In the genomic region with DNA sequence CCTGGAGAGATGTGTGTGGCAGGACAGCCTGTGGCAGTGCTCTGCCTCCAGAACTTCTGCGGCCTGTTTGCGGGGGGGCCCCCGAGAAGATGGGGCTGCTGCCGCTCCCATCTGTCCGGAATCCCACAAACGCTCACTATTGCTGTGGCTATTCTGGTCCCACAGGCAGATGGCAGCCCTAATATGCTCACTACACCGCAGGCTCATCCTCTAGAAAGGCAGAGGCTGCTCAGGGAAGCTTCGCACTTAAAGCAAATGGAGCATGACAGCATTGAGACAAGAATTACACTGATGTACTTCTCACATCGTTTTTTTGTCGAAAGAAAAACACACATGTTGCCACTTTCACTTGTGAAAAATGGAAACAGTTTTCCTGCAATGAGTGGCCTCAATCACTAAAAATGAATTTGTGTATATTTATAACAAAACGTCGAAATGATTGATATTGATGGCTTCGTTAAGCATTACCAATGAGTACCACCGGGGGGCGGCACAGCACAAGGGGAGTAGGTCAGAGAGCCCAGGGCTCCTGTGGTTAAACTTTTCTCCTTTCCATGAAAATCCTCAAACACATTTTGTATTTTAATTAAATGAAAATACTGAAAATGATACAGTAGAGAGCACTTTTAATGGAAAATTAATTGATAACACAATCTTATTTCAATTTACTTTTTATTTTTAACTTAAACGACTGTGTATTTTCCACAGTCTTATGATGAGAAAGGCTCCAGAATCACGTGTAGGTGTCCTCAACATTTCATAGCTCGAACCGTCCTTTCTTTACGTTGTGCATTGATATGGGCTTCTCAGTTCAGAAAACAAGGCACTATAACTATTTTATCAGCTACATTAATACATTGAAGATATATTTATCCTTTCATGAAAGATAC, we compare ENCODE assay signal across 8 cellular contexts.
DNase-seq lines count a peak whose midpoint lies in the region; ATAC-seq, FAIRE-seq and TF ChIP-seq lines count a peak whose summit lies in the region.

No MANE protein-coding gene starts in this region.

- H4K20me1 ChIP-seq in PC-9 (ENCODE audit: insufficient read depth) (no peaks in the 10 kb centered on the region), mammary epithelial cell (ENCODE audit: insufficient read depth, low read length) (no peaks in the 10 kb centered on the region)

- CTCF ChIA-PET in PC-9 (lab: Charles Lee): interaction anchor here (0.8 to 2.0 kb wide), 2 partner anchors 16 to 58 kb away, joined by 3 to 10 read pairs; no protein-coding TSS in a partner anchor
- CTCF ChIA-PET in mammary epithelial cell (lab: Charles Lee; ENCODE audit: low non-redundant PET): interaction anchor here (0.7 kb wide), 1 partner anchor 288 kb away, joined by 3 read pairs; no protein-coding TSS in a partner anchor

- no peaks in the 10 kb centered on the region for H3K9me3 ChIP-seq in PC-9 (ENCODE audit: insufficient read depth, low read depth)
- no peaks in the 10 kb centered on the region for H3K9me3 ChIP-seq in mammary epithelial cell (replicated peaks; ENCODE audit: insufficient read depth, low read length)
- no peaks in the 10 kb centered on the region for H3K9me3 ChIP-seq in kidney (ENCODE audit: control insufficient read depth in 1 of 2, low read length in 2 of 2)

- WGBS in mammary epithelial cell (ENCODE audit: low coverage, missing lambda C conversion rate): 39% methylated on average over 20 of the region's 20 CpGs

- BruUV-seq in PC-9 (replicated peaks; lab: Mats Ljungman, UMichigan): no TSS peak
- no TSS peak for BruUV-seq in mammary epithelial cell (replicated peaks; lab: Mats Ljungman, UMichigan)

- in situ Hi-C loops in mammary epithelial cell (cut with MboI; ENCODE audit: low sequenced_read_pairs in 2 of 2): loop anchor here in 1 of 2 donors (10.0 kb wide), 1 partner anchor 287 kb away; no protein-coding TSS in a partner anchor

- no peaks in the 10 kb centered on the region for H3K9me2 ChIP-seq in PC-9 (ENCODE audit: insufficient read depth)

- H3K9ac ChIP-seq in mammary epithelial cell (ENCODE audit: insufficient read depth, low read length) (no peak overlapping the region), kidney (ENCODE audit: low read length in 2 of 2) (no peak overlapping the region)

- dilution Hi-C loops in mammary epithelial cell (cut with HindIII; ENCODE audit: low sequenced_read_pairs): no loop called here

- no peaks in the 10 kb centered on the region for H3K79me2 ChIP-seq in PC-9 (ENCODE audit: low read depth)
- H3K79me2 ChIP-seq in mammary epithelial cell (ENCODE audit: insufficient read depth, low read length): no peaks in the 10 kb centered on the region

- POLR2A ChIA-PET in PC-9 (lab: Charles Lee; ENCODE audit: unreplicated experiment): interaction anchor here (0.5 kb wide), 1 partner anchor 287 kb away, joined by 4 read pairs; no protein-coding TSS in a partner anchor

- DNase-seq in DMS153 treated with DMSO at 0.1 percent for 48 hours (lab: John Stamatoyannopoulos, UW; ENCODE audit: unreplicated experiment) (peak; percentile 44), HT1080 (ENCODE audit: low read depth) (peak; percentile 27), PC-9 (peak in 1 of 2 experiments; percentile 70), mammary epithelial cell (peak; percentile 15), kidney (no peak)
- peak; percentile 8 for DNase-seq in stimulated activated CD8-positive, alpha-beta memory T cell treated with anti-CD3 and anti-CD28 coated beads, Interleukin-12 subunit alpha, Interleukin-12 subunit beta, amount 100 ng/mL, for 1 hour (ENCODE audit: low read depth)

- no peaks in the 10 kb centered on the region for H3K4me1 ChIP-seq in PC-9 (replicated peaks; ENCODE audit: insufficient read depth)
- no peaks in the 10 kb centered on the region for H3K4me1 ChIP-seq in mammary epithelial cell (ENCODE audit: insufficient read depth, low read length)
- no peaks in the 10 kb centered on the region for H3K4me1 ChIP-seq in kidney (ENCODE audit: control insufficient read depth in 1 of 2, insufficient read depth in 1 of 2, low read depth in 1 of 2, low read length in 2 of 2)

- TF ChIP-seq CTCF in PC-9 (conservative IDR thresholded peaks at IDR 0.05) (peak; percentile 99), mammary epithelial cell (conservative IDR thresholded peaks at IDR 0.05 in 1 of 2, IDR thresholded peaks at IDR 0.05 in 1 of 2; ENCODE audit: extremely low read depth in 1 of 2, insufficient read depth in 1 of 2, low read depth in 1 of 2, low read length in 2 of 2) (peak; percentile 79 to 82), kidney (IDR thresholded peaks at IDR 0.05; ENCODE audit: borderline replicate concordance, extremely low read depth, insufficient read depth) (peak; percentile 78)

- no peak overlapping the region for H3K4me2 ChIP-seq in PC-9
- H3K4me2 ChIP-seq in mammary epithelial cell (ENCODE audit: insufficient read depth, low read depth, low read length): no peak overlapping the region

- H3K4me3 ChIP-seq in PC-9: no peak overlapping the region
- no peak overlapping the region for H3K4me3 ChIP-seq in mammary epithelial cell (replicated peaks in 1 of 3; ENCODE audit: insufficient read depth in 1 of 3, low read depth in 2 of 3, low read length in 3 of 3)
- H3K4me3 ChIP-seq in kidney (ENCODE audit: low read length in 2 of 2): no peak overlapping the region

- H3F3A ChIP-seq in PC-9 (ENCODE audit: insufficient read depth, low read depth): peaks cover 8% of the 10 kb centered on the region; the same call in 1 of the 2 replicates

- H3K27ac ChIP-seq in PC-9: no peak overlapping the region
- no peak overlapping the region for H3K27ac ChIP-seq in mammary epithelial cell (ENCODE audit: insufficient read depth, low read depth, low read length)
- H3K27ac ChIP-seq in kidney (ENCODE audit: low read depth in 2 of 2, low read length in 2 of 2): no peak overlapping the region

- FAIRE-seq in kidney (lab: Jason Lieb, UNC): peak; percentile 60

- intact Hi-C loops in PC-9 (cut with micrococcal nuclease; ENCODE audit: unreplicated experiment) (loop anchor here (1.0 to 2.0 kb wide), 4 partner anchors 288 to 953 kb away; no protein-coding TSS in a partner anchor), mammary epithelial cell (cut with micrococcal nuclease) (loop anchor here (1.0 to 10.0 kb wide), 4 partner anchors 288 to 907 kb away; no protein-coding TSS in a partner anchor), kidney (cut with DNase I) (no loop called here)

- TF ChIP-seq POLR2A in GM18505 (IDR thresholded peaks at IDR 0.05; ENCODE audit: borderline replicate concordance, extremely low read depth, insufficient read depth, insufficient read length): no peak

- H3K27me3 ChIP-seq in PC-9 (ENCODE audit: insufficient read depth, low read depth) (no peaks in the 10 kb centered on the region), mammary epithelial cell (ENCODE audit: insufficient read depth, low read length) (no peaks in the 10 kb centered on the region)

- H2AFZ ChIP-seq in PC-9 (no peak overlapping the region), mammary epithelial cell (ENCODE audit: low read depth, low read length) (no peak overlapping the region)

- no peak for ATAC-seq in GM21381 (IDR thresholded peaks at IDR 0.05; ENCODE audit: unreplicated experiment)
- no peak for ATAC-seq in GM18505 (IDR thresholded peaks at IDR 0.05; ENCODE audit: unreplicated experiment)

- H3K36me3 ChIP-seq in PC-9 (ENCODE audit: low read depth) (no peaks in the 10 kb centered on the region), mammary epithelial cell (ENCODE audit: insufficient read depth, low read length) (no peaks in the 10 kb centered on the region), kidney (ENCODE audit: control insufficient read depth in 1 of 2, insufficient read depth in 2 of 2, low read length in 2 of 2) (peaks cover 0 to 1% of the 10 kb centered on the region in 2 donors)
